In genomic region chr3:45054196-45054857, GRCh38 we compare ENCODE assay signal across 1 cellular context.
TF ChIP-seq lines count a peak whose summit lies in the region.

No MANE protein-coding gene starts in this region.

TF ChIP-seq in K562, 482 proteins besides CTCF, POLR2A, EP300 and RAD21 (continued from another document and continues in another):
- TF ChIP-seq ZBTB40 (IDR thresholded peaks at IDR 0.05) = no peak
- no peak for TF ChIP-seq ZBTB40 (CRISPR knock-in tag; IDR thresholded peaks at IDR 0.05)
- peak; percentile 76 for TF ChIP-seq ZNF24 (IDR thresholded peaks at IDR 0.05)
- TF ChIP-seq, protein P1, sequence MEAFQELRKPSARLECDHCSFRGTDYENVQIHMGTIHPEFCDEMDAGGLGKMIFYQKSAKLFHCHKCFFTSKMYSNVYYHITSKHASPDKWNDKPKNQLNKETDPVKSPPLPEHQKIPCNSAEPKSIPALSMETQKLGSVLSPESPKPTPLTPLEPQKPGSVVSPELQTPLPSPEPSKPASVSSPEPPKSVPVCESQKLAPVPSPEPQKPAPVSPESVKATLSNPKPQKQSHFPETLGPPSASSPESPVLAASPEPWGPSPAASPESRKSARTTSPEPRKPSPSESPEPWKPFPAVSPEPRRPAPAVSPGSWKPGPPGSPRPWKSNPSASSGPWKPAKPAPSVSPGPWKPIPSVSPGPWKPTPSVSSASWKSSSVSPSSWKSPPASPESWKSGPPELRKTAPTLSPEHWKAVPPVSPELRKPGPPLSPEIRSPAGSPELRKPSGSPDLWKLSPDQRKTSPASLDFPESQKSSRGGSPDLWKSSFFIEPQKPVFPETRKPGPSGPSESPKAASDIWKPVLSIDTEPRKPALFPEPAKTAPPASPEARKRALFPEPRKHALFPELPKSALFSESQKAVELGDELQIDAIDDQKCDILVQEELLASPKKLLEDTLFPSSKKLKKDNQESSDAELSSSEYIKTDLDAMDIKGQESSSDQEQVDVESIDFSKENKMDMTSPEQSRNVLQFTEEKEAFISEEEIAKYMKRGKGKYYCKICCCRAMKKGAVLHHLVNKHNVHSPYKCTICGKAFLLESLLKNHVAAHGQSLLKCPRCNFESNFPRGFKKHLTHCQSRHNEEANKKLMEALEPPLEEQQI (IDR thresholded peaks at IDR 0.05) = no peak
- TF ChIP-seq ETV6 (IDR thresholded peaks at IDR 0.05; ENCODE audit: borderline replicate concordance in 1 of 2, low read depth in 2 of 2, low read length in 1 of 2) = no peak
- no peak for TF ChIP-seq ETV6 (CRISPR knock-in tag; IDR thresholded peaks at IDR 0.05; ENCODE audit: borderline replicate concordance)
- TF ChIP-seq THRA (IDR thresholded peaks at IDR 0.05) = no peak
- no peak for TF ChIP-seq ZKSCAN1 (IDR thresholded peaks at IDR 0.05; ENCODE audit: low read depth, low read length)
- peak; percentile 87 for TF ChIP-seq DIDO1 (tag; IDR thresholded peaks at IDR 0.05; ENCODE audit: low read depth)
- no peak for TF ChIP-seq EGR1 (conservative IDR thresholded peaks at IDR 0.05)
- TF ChIP-seq ZC3H8 (IDR thresholded peaks at IDR 0.05) = no peak
- no peak; the same call in 1 of the 2 replicates for TF ChIP-seq FOSL1 (tag; conservative IDR thresholded peaks at IDR 0.05)
- TF ChIP-seq ZNF445 (CRISPR knock-in tag; IDR thresholded peaks at IDR 0.05; ENCODE audit: low read depth) = peak; percentile 94
- no peak for TF ChIP-seq SMARCA5 (IDR thresholded peaks at IDR 0.05)
- TF ChIP-seq RCOR1 (IDR thresholded peaks at IDR 0.05; ENCODE audit: borderline replicate concordance in 1 of 2, low read depth in 2 of 2, low read length in 2 of 2) = no peak
- TF ChIP-seq CBX3 (IDR thresholded peaks at IDR 0.05; ENCODE audit: borderline replicate concordance in 1 of 2, low read length in 2 of 2) = no peak
- TF ChIP-seq ZNF197 (CRISPR knock-in tag; IDR thresholded peaks at IDR 0.05; ENCODE audit: low read depth) = 0 out of 2 replicates have a peak, but pooled peaks have one; percentile 60
- TF ChIP-seq RFX5 (IDR thresholded peaks at IDR 0.05; ENCODE audit: low read depth, low read length) = no peak
- TF ChIP-seq ZKSCAN3 (CRISPR knock-in tag; IDR thresholded peaks at IDR 0.05) = peak; percentile 77
- peak; percentile 84 for TF ChIP-seq RNF219 (CRISPR knock-in tag; IDR thresholded peaks at IDR 0.05)
- 0 out of 2 replicates have a peak, but pooled peaks have one; percentile 32 for TF ChIP-seq ZNF77 (CRISPR knock-in tag; IDR thresholded peaks at IDR 0.05)
- TF ChIP-seq POLR2AphosphoS5 (IDR thresholded peaks at IDR 0.05; ENCODE audit: control insufficient read depth, insufficient read depth, low read depth, low read length) = no peak
- peak; percentile 78; the same call in 1 of the 2 replicates for TF ChIP-seq OTX1 (CRISPR knock-in tag; IDR thresholded peaks at IDR 0.05)
- no peak for TF ChIP-seq KDM5B (IDR thresholded peaks at IDR 0.05; ENCODE audit: insufficient replicate concordance, low read depth, low read length)
- no peak; the same call in 1 of the 2 replicates for TF ChIP-seq ZBTB2 (IDR thresholded peaks at IDR 0.05)
- TF ChIP-seq, protein P2, sequence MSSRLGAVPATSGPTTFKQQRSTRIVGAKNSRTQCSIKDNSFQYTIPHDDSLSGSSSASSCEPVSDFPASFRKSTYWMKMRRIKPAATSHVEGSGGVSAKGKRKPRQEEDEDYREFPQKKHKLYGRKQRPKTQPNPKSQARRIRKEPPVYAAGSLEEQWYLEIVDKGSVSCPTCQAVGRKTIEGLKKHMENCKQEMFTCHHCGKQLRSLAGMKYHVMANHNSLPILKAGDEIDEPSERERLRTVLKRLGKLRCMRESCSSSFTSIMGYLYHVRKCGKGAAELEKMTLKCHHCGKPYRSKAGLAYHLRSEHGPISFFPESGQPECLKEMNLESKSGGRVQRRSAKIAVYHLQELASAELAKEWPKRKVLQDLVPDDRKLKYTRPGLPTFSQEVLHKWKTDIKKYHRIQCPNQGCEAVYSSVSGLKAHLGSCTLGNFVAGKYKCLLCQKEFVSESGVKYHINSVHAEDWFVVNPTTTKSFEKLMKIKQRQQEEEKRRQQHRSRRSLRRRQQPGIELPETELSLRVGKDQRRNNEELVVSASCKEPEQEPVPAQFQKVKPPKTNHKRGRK (tag; IDR thresholded peaks at IDR 0.05) = no peak
- no peak for TF ChIP-seq ADNP (tag; IDR thresholded peaks at IDR 0.05)
- TF ChIP-seq GTF2A2 (tag; IDR thresholded peaks at IDR 0.05) = peak; percentile 98
- TF ChIP-seq, protein P3, sequence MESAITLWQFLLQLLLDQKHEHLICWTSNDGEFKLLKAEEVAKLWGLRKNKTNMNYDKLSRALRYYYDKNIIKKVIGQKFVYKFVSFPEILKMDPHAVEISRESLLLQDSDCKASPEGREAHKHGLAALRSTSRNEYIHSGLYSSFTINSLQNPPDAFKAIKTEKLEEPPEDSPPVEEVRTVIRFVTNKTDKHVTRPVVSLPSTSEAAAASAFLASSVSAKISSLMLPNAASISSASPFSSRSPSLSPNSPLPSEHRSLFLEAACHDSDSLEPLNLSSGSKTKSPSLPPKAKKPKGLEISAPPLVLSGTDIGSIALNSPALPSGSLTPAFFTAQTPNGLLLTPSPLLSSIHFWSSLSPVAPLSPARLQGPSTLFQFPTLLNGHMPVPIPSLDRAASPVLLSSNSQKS (CRISPR knock-in tag; IDR thresholded peaks at IDR 0.05) = peak; percentile 75; the same call in 1 of the 2 replicates
- TF ChIP-seq MAFG (tag; conservative IDR thresholded peaks at IDR 0.05) = no peak
- TF ChIP-seq ZNF699 (CRISPR knock-in tag; IDR thresholded peaks at IDR 0.05; ENCODE audit: insufficient replicate concordance) = no peak
- no peak for TF ChIP-seq FOS (IDR thresholded peaks at IDR 0.05; ENCODE audit: extremely low read depth, insufficient read length)
- TF ChIP-seq ZNF76 (CRISPR knock-in tag; IDR thresholded peaks at IDR 0.05; ENCODE audit: borderline replicate concordance) = peak; percentile 98
- TF ChIP-seq CREB3 (tag; conservative IDR thresholded peaks at IDR 0.05; ENCODE audit: low read depth) = peak; percentile 99
- no peak for TF ChIP-seq GTF2B (IDR thresholded peaks at IDR 0.05; ENCODE audit: extremely low read depth, insufficient read length)
- no peak for TF ChIP-seq BCOR (IDR thresholded peaks at IDR 0.05)
- TF ChIP-seq CCAR2 (IDR thresholded peaks at IDR 0.05; ENCODE audit: low read depth, low read length) = no peak
- TF ChIP-seq NELFE (IDR thresholded peaks at IDR 0.05; ENCODE audit: insufficient read depth, insufficient read length) = no peak
- no peak for TF ChIP-seq PHB (CRISPR knock-in tag; IDR thresholded peaks at IDR 0.05)
